In the genomic region with DNA sequence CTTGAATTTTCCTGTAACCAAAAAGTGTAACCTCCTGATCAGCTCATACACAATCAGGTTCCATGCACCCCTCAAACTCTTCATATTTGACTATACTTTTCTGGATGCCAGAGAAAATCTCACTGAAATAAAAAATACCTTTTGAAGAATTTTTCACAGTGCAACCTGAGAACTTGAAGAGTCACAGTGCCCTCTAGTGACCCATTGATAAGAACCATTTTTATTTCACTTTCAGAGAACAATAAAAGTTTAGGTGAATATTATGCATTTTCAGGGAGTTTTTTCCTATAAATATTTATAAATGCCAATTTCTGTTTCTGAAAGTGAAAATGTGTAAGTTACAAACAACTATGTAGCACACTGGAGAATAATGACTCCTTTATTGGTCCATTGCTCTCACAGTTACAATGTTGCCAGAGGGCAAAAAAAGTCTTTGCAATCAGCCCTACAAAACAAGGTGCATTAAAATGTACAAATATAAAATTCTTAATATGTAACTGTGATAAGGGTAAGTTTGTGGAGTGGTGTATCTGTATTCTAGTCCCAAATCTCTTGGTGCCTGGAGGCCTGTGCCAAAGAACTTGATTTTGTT, we compare ENCODE assay signal across 8 cellular contexts.
A peak's percentile ranks its signal among the peaks of the same experiment; 100 is the strongest.
DNase-seq lines count a peak whose midpoint lies in the region; ATAC-seq, FAIRE-seq and TF ChIP-seq lines count a peak whose summit lies in the region.
"Had no signal": no experiment of that assay in that cellular context is flagged by ENCODE, and none has a peak within 500 bp of the region (broad histone marks: within the 10 kb centered on the region; RNA-seq: fewer than 3 reads in every experiment).

No MANE protein-coding gene starts in this region.

- TF ChIP-seq POLR2A in GM12891 (IDR thresholded peaks at IDR 0.05; ENCODE audit: low read depth, low read length), result no peak

- no peaks in the 10 kb centered on the region for H3K4me1 ChIP-seq in left lung

- no peak overlapping the region for H3K4me3 ChIP-seq in left lung
- H3K4me3 ChIP-seq: skin epidermis had no signal

- H3K27me3 ChIP-seq in left lung, result no peaks in the 10 kb centered on the region

- H3K27me3 Mint-ChIP-seq in naive thymus-derived CD8-positive, alpha-beta T cell, result peaks cover 0 to 6% (median 0%) of the 10 kb centered on the region in 5 donors

- ATAC-seq in left lung, result peak; percentile 48
- ATAC-seq in naive thymus-derived CD8-positive, alpha-beta T cell, result no peak

- no peaks in the 10 kb centered on the region for H3K36me3 Mint-ChIP-seq in naive thymus-derived CD8-positive, alpha-beta T cell

- no peaks in the 10 kb centered on the region for H3K4me1 Mint-ChIP-seq in naive thymus-derived CD8-positive, alpha-beta T cell

- no peak for FAIRE-seq in GM12891 (lab: Jason Lieb, UNC)

- POLR2A ChIA-PET in naive thymus-derived CD8-positive, alpha-beta T cell (lab: Charles Lee), result no interaction called here

- no peak overlapping the region for H3K27ac ChIP-seq in VCaP
- H3K27ac ChIP-seq in left lung, result no peak overlapping the region
- H3K27ac ChIP-seq: skin epidermis had no signal

- no peaks in the 10 kb centered on the region for H3K36me3 ChIP-seq in left lung

- H3K9me3 ChIP-seq in left lung, result peaks cover 0 to 2% of the 10 kb centered on the region in 2 donors

- no peak overlapping the region for H3K4me3 Mint-ChIP-seq in naive thymus-derived CD8-positive, alpha-beta T cell

- H3K9me3 Mint-ChIP-seq in naive thymus-derived CD8-positive, alpha-beta T cell, result peaks cover 0 to 5% (median 0%) of the 10 kb centered on the region in 9 donors

- H3K27ac Mint-ChIP-seq in naive thymus-derived CD8-positive, alpha-beta T cell, result no peak overlapping the region

- intact Hi-C loops in left lung (cut with DNase I), result no loop called here

- peak; percentile 53 for TF ChIP-seq CTCF in GM10266 (IDR thresholded peaks at IDR 0.05; ENCODE audit: control insufficient read depth, insufficient read depth, low read depth, missing control alignments)
- TF ChIP-seq CTCF in VCaP (conservative IDR thresholded peaks at IDR 0.05), result peak; percentile 77
- peak in 1 of 2 donors; percentile 47 for TF ChIP-seq CTCF in left lung (IDR thresholded peaks at IDR 0.05)

- DNase-seq in GM10266 (ENCODE audit: extremely low spot score) (peak; percentile 5), LHCN-M2 (ENCODE audit: low read depth) (peak; percentile 37), left lung (no peak), GM12891 (ENCODE audit: insufficient read length, low spot score) (no peak)
- DNase-seq in naive thymus-derived CD8-positive, alpha-beta T cell, result no peak
- DNase-seq in stimulated activated CD4-positive, alpha-beta T cell treated with anti-CD3 and anti-CD28 coated beads, Interleukin-15, amount 100 ng/mL, for 24 hours, result no peak

TF ChIP-seq in GM12891, 5 proteins besides CTCF, POLR2A, EP300 and RAD21:
- TF ChIP-seq SPI1 (IDR thresholded peaks at IDR 0.05; ENCODE audit: low read depth, low read length) (no peak), PAX5 (IDR thresholded peaks at IDR 0.05; ENCODE audit: insufficient read depth, low read length, severe bottlenecking) (no peak), POLR2AphosphoS5 (IDR thresholded peaks at IDR 0.05; ENCODE audit: low read depth, low read length) (no peak), TAF1 (IDR thresholded peaks at IDR 0.05; ENCODE audit: low read depth, low read length) (no peak), POU2F2 (IDR thresholded peaks at IDR 0.05; ENCODE audit: low read depth, low read length) (no peak)

Comparison
In these comparisons a context has a peak if more than half of its experiments do, and no peak if none do; other contexts are left out.
1. DNase-seq: peak in GM10266 (single experiment) and LHCN-M2 (single experiment); none in left lung (0 of 2), GM12891 (single experiment), naive thymus-derived CD8-positive, alpha-beta T cell (0 of 10) and stimulated activated CD4-positive, alpha-beta T cell treated with anti-CD3 and anti-CD28 coated beads, Interleukin-15, amount 100 ng/mL, for 24 hours (single experiment).